Comparison of ENCODE assay signal across 1 cellular context in the genomic region with DNA sequence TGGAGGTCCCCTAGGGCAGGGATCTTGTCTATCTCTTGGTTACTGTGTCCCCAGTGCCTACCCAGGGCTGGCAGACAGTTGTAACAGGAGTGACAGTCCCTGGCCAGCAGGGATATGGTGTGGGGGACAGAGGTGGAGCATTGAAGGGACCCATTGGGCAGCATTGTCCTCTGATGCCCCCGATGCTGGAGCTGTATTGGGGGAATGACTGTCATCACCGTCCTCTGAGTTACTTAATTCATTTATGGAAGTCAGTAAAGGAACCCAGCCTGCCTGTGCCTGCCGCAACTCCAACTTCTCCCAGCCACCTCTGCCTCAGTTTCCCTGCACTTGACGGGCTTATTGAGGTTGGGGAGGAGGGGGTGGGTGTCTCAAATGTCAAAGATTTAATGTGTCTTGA.
TF ChIP-seq lines count a peak whose summit lies in the region.

No MANE protein-coding gene starts in this region.

TF ChIP-seq in WTC11, 78 proteins besides CTCF, POLR2A, EP300 and RAD21 (continued from another document):
- TF ChIP-seq, protein P1, sequence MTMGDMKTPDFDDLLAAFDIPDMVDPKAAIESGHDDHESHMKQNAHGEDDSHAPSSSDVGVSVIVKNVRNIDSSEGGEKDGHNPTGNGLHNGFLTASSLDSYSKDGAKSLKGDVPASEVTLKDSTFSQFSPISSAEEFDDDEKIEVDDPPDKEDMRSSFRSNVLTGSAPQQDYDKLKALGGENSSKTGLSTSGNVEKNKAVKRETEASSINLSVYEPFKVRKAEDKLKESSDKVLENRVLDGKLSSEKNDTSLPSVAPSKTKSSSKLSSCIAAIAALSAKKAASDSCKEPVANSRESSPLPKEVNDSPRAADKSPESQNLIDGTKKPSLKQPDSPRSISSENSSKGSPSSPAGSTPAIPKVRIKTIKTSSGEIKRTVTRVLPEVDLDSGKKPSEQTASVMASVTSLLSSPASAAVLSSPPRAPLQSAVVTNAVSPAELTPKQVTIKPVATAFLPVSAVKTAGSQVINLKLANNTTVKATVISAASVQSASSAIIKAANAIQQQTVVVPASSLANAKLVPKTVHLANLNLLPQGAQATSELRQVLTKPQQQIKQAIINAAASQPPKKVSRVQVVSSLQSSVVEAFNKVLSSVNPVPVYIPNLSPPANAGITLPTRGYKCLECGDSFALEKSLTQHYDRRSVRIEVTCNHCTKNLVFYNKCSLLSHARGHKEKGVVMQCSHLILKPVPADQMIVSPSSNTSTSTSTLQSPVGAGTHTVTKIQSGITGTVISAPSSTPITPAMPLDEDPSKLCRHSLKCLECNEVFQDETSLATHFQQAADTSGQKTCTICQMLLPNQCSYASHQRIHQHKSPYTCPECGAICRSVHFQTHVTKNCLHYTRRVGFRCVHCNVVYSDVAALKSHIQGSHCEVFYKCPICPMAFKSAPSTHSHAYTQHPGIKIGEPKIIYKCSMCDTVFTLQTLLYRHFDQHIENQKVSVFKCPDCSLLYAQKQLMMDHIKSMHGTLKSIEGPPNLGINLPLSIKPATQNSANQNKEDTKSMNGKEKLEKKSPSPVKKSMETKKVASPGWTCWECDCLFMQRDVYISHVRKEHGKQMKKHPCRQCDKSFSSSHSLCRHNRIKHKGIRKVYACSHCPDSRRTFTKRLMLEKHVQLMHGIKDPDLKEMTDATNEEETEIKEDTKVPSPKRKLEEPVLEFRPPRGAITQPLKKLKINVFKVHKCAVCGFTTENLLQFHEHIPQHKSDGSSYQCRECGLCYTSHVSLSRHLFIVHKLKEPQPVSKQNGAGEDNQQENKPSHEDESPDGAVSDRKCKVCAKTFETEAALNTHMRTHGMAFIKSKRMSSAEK (CRISPR knock-in tag; IDR thresholded peaks at IDR 0.05; ENCODE audit: borderline replicate concordance): no peak
- TF ChIP-seq, protein P2, sequence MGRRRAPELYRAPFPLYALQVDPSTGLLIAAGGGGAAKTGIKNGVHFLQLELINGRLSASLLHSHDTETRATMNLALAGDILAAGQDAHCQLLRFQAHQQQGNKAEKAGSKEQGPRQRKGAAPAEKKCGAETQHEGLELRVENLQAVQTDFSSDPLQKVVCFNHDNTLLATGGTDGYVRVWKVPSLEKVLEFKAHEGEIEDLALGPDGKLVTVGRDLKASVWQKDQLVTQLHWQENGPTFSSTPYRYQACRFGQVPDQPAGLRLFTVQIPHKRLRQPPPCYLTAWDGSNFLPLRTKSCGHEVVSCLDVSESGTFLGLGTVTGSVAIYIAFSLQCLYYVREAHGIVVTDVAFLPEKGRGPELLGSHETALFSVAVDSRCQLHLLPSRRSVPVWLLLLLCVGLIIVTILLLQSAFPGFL (CRISPR knock-in tag; IDR thresholded peaks at IDR 0.05; ENCODE audit: borderline replicate concordance): no peak
- TF ChIP-seq NR2C2 (CRISPR knock-in tag; IDR thresholded peaks at IDR 0.05): no peak
- no peak for TF ChIP-seq ESRRA (CRISPR knock-in tag; IDR thresholded peaks at IDR 0.05; ENCODE audit: borderline replicate concordance)
- TF ChIP-seq, protein P3, sequence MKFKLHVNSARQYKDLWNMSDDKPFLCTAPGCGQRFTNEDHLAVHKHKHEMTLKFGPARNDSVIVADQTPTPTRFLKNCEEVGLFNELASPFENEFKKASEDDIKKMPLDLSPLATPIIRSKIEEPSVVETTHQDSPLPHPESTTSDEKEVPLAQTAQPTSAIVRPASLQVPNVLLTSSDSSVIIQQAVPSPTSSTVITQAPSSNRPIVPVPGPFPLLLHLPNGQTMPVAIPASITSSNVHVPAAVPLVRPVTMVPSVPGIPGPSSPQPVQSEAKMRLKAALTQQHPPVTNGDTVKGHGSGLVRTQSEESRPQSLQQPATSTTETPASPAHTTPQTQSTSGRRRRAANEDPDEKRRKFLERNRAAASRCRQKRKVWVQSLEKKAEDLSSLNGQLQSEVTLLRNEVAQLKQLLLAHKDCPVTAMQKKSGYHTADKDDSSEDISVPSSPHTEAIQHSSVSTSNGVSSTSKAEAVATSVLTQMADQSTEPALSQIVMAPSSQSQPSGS (CRISPR knock-in tag; IDR thresholded peaks at IDR 0.05; ENCODE audit: borderline replicate concordance, low read depth): no peak
- no peak for TF ChIP-seq OVOL2 (CRISPR knock-in tag; IDR thresholded peaks at IDR 0.05; ENCODE audit: borderline replicate concordance)
- TF ChIP-seq ATF1 (CRISPR knock-in tag; IDR thresholded peaks at IDR 0.05): no peak
